Comparison of ENCODE assay signal across 27 cellular contexts in the genomic region with DNA sequence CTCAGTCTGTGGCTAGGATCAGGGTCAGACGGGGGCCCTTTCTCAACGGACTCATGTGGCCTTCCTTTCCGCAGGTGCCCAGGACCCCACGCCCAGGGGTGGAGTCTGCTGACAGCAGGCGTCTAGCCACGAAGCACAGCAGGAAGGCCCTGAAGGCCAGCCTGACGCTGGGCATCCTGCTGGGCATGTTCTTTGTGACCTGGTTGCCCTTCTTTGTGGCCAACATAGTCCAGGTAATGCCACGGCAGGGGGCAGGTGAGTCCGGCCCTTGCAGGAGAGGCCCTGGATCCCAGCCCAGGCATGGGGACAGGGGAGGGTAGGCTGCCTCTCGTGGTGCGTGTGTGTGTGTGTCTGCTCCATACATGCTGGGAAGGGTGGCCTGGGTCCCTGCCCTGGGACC. TPM values are rescaled to one million over a fixed set of nuclear protein-coding genes. Genes with fewer than 3 reads are reported as not detected.
DNase-seq lines count a peak whose midpoint lies in the region; ATAC-seq and TF ChIP-seq lines count a peak whose summit lies in the region.
"Had no signal": no experiment of that assay in that cellular context is flagged by ENCODE, and none has a peak within 500 bp of the region (broad histone marks: within the 10 kb centered on the region; RNA-seq: fewer than 3 reads in every experiment).

No MANE protein-coding gene starts in this region.

- DNase-seq in stimulated activated naive CD8-positive, alpha-beta T cell treated with anti-CD3 and anti-CD28 coated beads, Interleukin-15, Interleukin-2, amounts not matched to agents 100 U/mL and 50 U/mL, for 24 hours = no peak
- DNase-seq in stimulated activated naive CD8-positive, alpha-beta T cell treated with anti-CD3 and anti-CD28 coated beads, Interleukin-15, amount 100 ng/mL, for 72 hours = no peak
- peak; percentile 59 for DNase-seq in NCI-H146 treated with DMSO at 0.1 percent for 48 hours (lab: John Stamatoyannopoulos, UW; ENCODE audit: unreplicated experiment)
- no peak for DNase-seq in stimulated activated naive B cell treated with anti-CD40 and anti-IgM and Interleukin-4, amounts not matched to agents 10 μg/mL and 1 μg/mL and 100 μg/mL, for 72 hours
- DNase-seq in activated CD8-positive, alpha-beta T cell treated with anti-CD3 and anti-CD28 coated beads, Interleukin-2, amount 10 ng/mL, durations not matched to agents 7 days and 5 days = no peak
- DNase-seq in trophoblast cell = no peak
- DNase-seq: CD4-positive, CD25-positive, alpha-beta regulatory T cell; DMS53; GOT3; HCEC 1CT; Kasumi-1; NCI-H1105 treated with DMSO at 0.1 percent for 48 hours; NCI-H187; NCI-H2171 treated with DMSO at 0.1 percent for 48 hours; NCI-H345; NCI-H510A treated with DMSO at 0.1 percent for 48 hours; NCI-H774; SJCRH30; T-cell had no signal

- H2BK12ac ChIP-seq in trophoblast cell (ENCODE audit: low read length) = no peak overlapping the region

- no peaks in the 10 kb centered on the region for H3K9me3 Mint-ChIP-seq in stimulated activated naive CD8-positive, alpha-beta T cell treated with anti-CD3 and anti-CD28 coated beads, Interleukin-15, amount 100 ng/mL, for 72 hours
- no peaks in the 10 kb centered on the region for H3K9me3 Mint-ChIP-seq in stimulated activated naive B cell treated with anti-CD40 and anti-IgM and Interleukin-4, amounts not matched to agents 10 μg/mL and 1 μg/mL and 100 μg/mL, for 72 hours
- H3K9me3 Mint-ChIP-seq in activated CD8-positive, alpha-beta T cell treated with anti-CD3 and anti-CD28 coated beads, Interleukin-2, amount 10 ng/mL, durations not matched to agents 7 days and 5 days (ENCODE audit: insufficient read depth) = no peaks in the 10 kb centered on the region
- H3K9me3 Mint-ChIP-seq: CD4-positive, CD25-positive, alpha-beta regulatory T cell; T-cell had no signal

- peaks cover 25% of the 10 kb centered on the region for H3K27me3 Mint-ChIP-seq in stimulated activated naive CD8-positive, alpha-beta T cell treated with anti-CD3 and anti-CD28 coated beads, Interleukin-15, amount 100 ng/mL, for 72 hours
- H3K27me3 Mint-ChIP-seq in stimulated activated naive B cell treated with anti-CD40 and anti-IgM and Interleukin-4, amounts not matched to agents 10 μg/mL and 1 μg/mL and 100 μg/mL, for 72 hours = peaks cover 15% of the 10 kb centered on the region in 2 donors
- H3K27me3 Mint-ChIP-seq in activated CD8-positive, alpha-beta T cell treated with anti-CD3 and anti-CD28 coated beads, Interleukin-2, amount 10 ng/mL, durations not matched to agents 7 days and 5 days (ENCODE audit: low read depth) = peaks cover 4% of the 10 kb centered on the region

- no peaks in the 10 kb centered on the region for H3K9me3 ChIP-seq in trophoblast cell (ENCODE audit: insufficient read depth, low read depth, low read length)
- H3K9me3 ChIP-seq: BLaER1, SJCRH30 had no signal

- H2AFZ ChIP-seq in trophoblast cell (ENCODE audit: insufficient read depth, low read length, poor library complexity) = no peak overlapping the region

- no peaks in the 10 kb centered on the region for H3K36me3 ChIP-seq in trophoblast cell (ENCODE audit: control insufficient read depth in 1 of 2, insufficient read depth in 2 of 2, low read length in 2 of 2)
- H3K36me3 ChIP-seq: SJCRH30 had no signal

- H4K12ac ChIP-seq in trophoblast cell (ENCODE audit: low read depth, low read length) = no peak overlapping the region

- no peaks in the 10 kb centered on the region for H3K27me3 ChIP-seq in trophoblast cell (ENCODE audit: insufficient read depth, low read length)
- H3K27me3 ChIP-seq: BLaER1, SJCRH30 had no signal

- H3K4me1 ChIP-seq in trophoblast cell (ENCODE audit: control insufficient read depth in 1 of 2, insufficient read depth in 2 of 2, low read length in 2 of 2) = no peaks in the 10 kb centered on the region
- H3K4me1 ChIP-seq: BLaER1, SJCRH30 had no signal

- H3K79me1 ChIP-seq in trophoblast cell (ENCODE audit: low read length) = no peaks in the 10 kb centered on the region

- WGBS in trophoblast cell (ENCODE audit: extremely low coverage, insufficient coverage, insufficient read length) = no CpG with 5 or more reads among the region's 11 CpGs

- no peak overlapping the region for H2BK120ac ChIP-seq in trophoblast cell (ENCODE audit: insufficient read depth, low read length, poor library complexity)

- H3K36me3 Mint-ChIP-seq in stimulated activated naive B cell treated with anti-CD40 and anti-IgM and Interleukin-4, amounts not matched to agents 10 μg/mL and 1 μg/mL and 100 μg/mL, for 72 hours = peaks cover 0 to 5% of the 10 kb centered on the region in 2 donors
- H3K36me3 Mint-ChIP-seq in activated CD8-positive, alpha-beta T cell treated with anti-CD3 and anti-CD28 coated beads, Interleukin-2, amount 10 ng/mL, durations not matched to agents 7 days and 5 days (ENCODE audit: low read depth) = no peaks in the 10 kb centered on the region

- ATAC-seq in stimulated activated naive CD8-positive, alpha-beta T cell treated with anti-CD3 and anti-CD28 coated beads, Interleukin-15, Interleukin-2, amounts not matched to agents 100 U/mL and 50 U/mL, for 24 hours = peak; percentile 36
- no peak for ATAC-seq in stimulated activated naive CD8-positive, alpha-beta T cell treated with anti-CD3 and anti-CD28 coated beads, Interleukin-15, amount 100 ng/mL, for 72 hours
- ATAC-seq in esophagus mucosa (peak; percentile 9), SK-N-SH treated with all-trans-retinoic acid at 6 μM for 48 hours (no peak)
- ATAC-seq in stimulated activated naive B cell treated with anti-CD40 and anti-IgM and Interleukin-4, amounts not matched to agents 10 μg/mL and 1 μg/mL and 100 μg/mL, for 72 hours (replicated peaks) = no peak
- no peak for ATAC-seq in activated CD8-positive, alpha-beta T cell treated with anti-CD3 and anti-CD28 coated beads, Interleukin-2, amount 10 ng/mL, durations not matched to agents 7 days and 5 days
- ATAC-seq: K562, T-cell had no signal

- H3K4me2 ChIP-seq in trophoblast cell (ENCODE audit: low read length) = no peak overlapping the region
- H3K4me2 ChIP-seq: BLaER1 had no signal

- H3K27ac Mint-ChIP-seq in stimulated activated naive CD8-positive, alpha-beta T cell treated with anti-CD3 and anti-CD28 coated beads, Interleukin-15, amount 100 ng/mL, for 72 hours = no peak overlapping the region
- H3K27ac Mint-ChIP-seq in stimulated activated naive B cell treated with anti-CD40 and anti-IgM and Interleukin-4, amounts not matched to agents 10 μg/mL and 1 μg/mL and 100 μg/mL, for 72 hours = peak overlapping the region; percentile 71
- no peak overlapping the region for H3K27ac Mint-ChIP-seq in activated CD8-positive, alpha-beta T cell treated with anti-CD3 and anti-CD28 coated beads, Interleukin-2, amount 10 ng/mL, durations not matched to agents 7 days and 5 days
- H3K27ac Mint-ChIP-seq: CD4-positive, CD25-positive, alpha-beta regulatory T cell; T-cell had no signal

- no peak overlapping the region for H3K4ac ChIP-seq in trophoblast cell (ENCODE audit: low read depth, low read length)

- no peak overlapping the region for H4K8ac ChIP-seq in trophoblast cell (ENCODE audit: low read depth, low read length)

- POLR2A ChIA-PET in activated CD8-positive, alpha-beta T cell treated with anti-CD3 and anti-CD28 coated beads, Interleukin-2, amount 10 ng/mL, durations not matched to agents 7 days and 5 days (lab: Charles Lee) = no interaction called here

- no peak overlapping the region for H4K91ac ChIP-seq in trophoblast cell (ENCODE audit: low read depth, low read length)

- H3K27ac ChIP-seq in trophoblast cell (ENCODE audit: low read depth, low read length) = no peak overlapping the region
- H3K27ac ChIP-seq: BLaER1, SJCRH30 had no signal

- H3K9ac ChIP-seq in trophoblast cell (ENCODE audit: low read length) = no peak overlapping the region
- H3K9ac ChIP-seq: BLaER1 had no signal

- no peak overlapping the region for H3K4me3 Mint-ChIP-seq in stimulated activated naive CD8-positive, alpha-beta T cell treated with anti-CD3 and anti-CD28 coated beads, Interleukin-15, amount 100 ng/mL, for 72 hours
- no peak overlapping the region for H3K4me3 Mint-ChIP-seq in stimulated activated naive B cell treated with anti-CD40 and anti-IgM and Interleukin-4, amounts not matched to agents 10 μg/mL and 1 μg/mL and 100 μg/mL, for 72 hours
- H3K4me3 Mint-ChIP-seq in activated CD8-positive, alpha-beta T cell treated with anti-CD3 and anti-CD28 coated beads, Interleukin-2, amount 10 ng/mL, durations not matched to agents 7 days and 5 days = no peak overlapping the region
- H3K4me3 Mint-ChIP-seq: CD4-positive, CD25-positive, alpha-beta regulatory T cell; T-cell had no signal

- H3K4me3 ChIP-seq in trophoblast cell (ENCODE audit: low read depth, low read length) = no peak overlapping the region
- H3K4me3 ChIP-seq: BLaER1, K562, SJCRH30 had no signal

- no peak overlapping the region for H2AK5ac ChIP-seq in trophoblast cell (ENCODE audit: low read length)

- no peak overlapping the region for H2BK5ac ChIP-seq in trophoblast cell (ENCODE audit: low read depth, low read length, poor library complexity)

- CTCF ChIA-PET in activated CD8-positive, alpha-beta T cell treated with anti-CD3 and anti-CD28 coated beads, Interleukin-2, amount 10 ng/mL, durations not matched to agents 7 days and 5 days (lab: Charles Lee) = interaction anchor here (1.4 kb wide), 1 partner anchor 25 kb away, joined by 3 read pairs; no protein-coding TSS in a partner anchor

- no peak overlapping the region for H3K14ac ChIP-seq in trophoblast cell (ENCODE audit: low read length)

- no peak overlapping the region for H3K18ac ChIP-seq in trophoblast cell (ENCODE audit: low read length)

- H3K79me2 ChIP-seq in trophoblast cell (ENCODE audit: control insufficient read depth, insufficient read depth, low read length, poor library complexity) = no peaks in the 10 kb centered on the region

- no peak overlapping the region for H3K23ac ChIP-seq in trophoblast cell (ENCODE audit: low read length)

- no peaks in the 10 kb centered on the region for H3K4me1 Mint-ChIP-seq in stimulated activated naive CD8-positive, alpha-beta T cell treated with anti-CD3 and anti-CD28 coated beads, Interleukin-15, amount 100 ng/mL, for 72 hours
- H3K4me1 Mint-ChIP-seq in stimulated activated naive B cell treated with anti-CD40 and anti-IgM and Interleukin-4, amounts not matched to agents 10 μg/mL and 1 μg/mL and 100 μg/mL, for 72 hours = no peaks in the 10 kb centered on the region
- H3K4me1 Mint-ChIP-seq in activated CD8-positive, alpha-beta T cell treated with anti-CD3 and anti-CD28 coated beads, Interleukin-2, amount 10 ng/mL, durations not matched to agents 7 days and 5 days (ENCODE audit: low read depth) = no peaks in the 10 kb centered on the region
- H3K4me1 Mint-ChIP-seq: CD4-positive, CD25-positive, alpha-beta regulatory T cell had no signal

TF ChIP-seq in SK-N-SH treated with all-trans-retinoic acid at 6 μM for 48 hours, 23 proteins besides CTCF, POLR2A, EP300 and RAD21 (continues in another document):
- no peak for TF ChIP-seq TOX (CRISPR knock-in tag; IDR thresholded peaks at IDR 0.05; ENCODE audit: borderline replicate concordance)
- TF ChIP-seq TCF4 (CRISPR knock-in tag; IDR thresholded peaks at IDR 0.05; ENCODE audit: borderline replicate concordance) = no peak

RNA-seq across cellular contexts. Expression of a gene that starts 13.8 kb away (rescaled TPM):
- not detected for total RNA-seq in esophagus mucosa
- not detected for total RNA-seq in activated CD8-positive, alpha-beta T cell treated with anti-CD3 and anti-CD28 coated beads, Interleukin-2, amount 10 ng/mL, durations not matched to agents 7 days and 5 days
- not detected in 2 replicates for polyA plus RNA-seq in trophoblast cell (2013)
- total RNA-seq: CD4-positive, CD25-positive, alpha-beta regulatory T cell; Daoy; HT-29; K562; M059J; SJCRH30 had no signal
- polyA plus RNA-seq: AG04450, K562 had no signal

RNA-seq across cellular contexts. Expression of a gene that starts 34.4 kb away (rescaled TPM):
- total RNA-seq in esophagus mucosa = 93.5 TPM
- total RNA-seq in activated CD8-positive, alpha-beta T cell treated with anti-CD3 and anti-CD28 coated beads, Interleukin-2, amount 10 ng/mL, durations not matched to agents 7 days and 5 days = 10 to 100 TPM; 40.1 TPM
- 12.5 and 12.6 TPM in 2 replicates for polyA plus RNA-seq in trophoblast cell (2013)

Comparison
In these comparisons a context has a peak if more than half of its experiments do, and no peak if none do; other contexts are left out.
1. ATAC-seq: peak in stimulated activated naive CD8-positive, alpha-beta T cell treated with anti-CD3 and anti-CD28 coated beads, Interleukin-15, Interleukin-2, amounts not matched to agents 100 U/mL and 50 U/mL, for 24 hours (single experiment) and esophagus mucosa (single experiment); none in stimulated activated naive CD8-positive, alpha-beta T cell treated with anti-CD3 and anti-CD28 coated beads, Interleukin-15, amount 100 ng/mL, for 72 hours (single experiment), stimulated activated naive B cell treated with anti-CD40 and anti-IgM and Interleukin-4, amounts not matched to agents 10 μg/mL and 1 μg/mL and 100 μg/mL, for 72 hours (0 of 2), activated CD8-positive, alpha-beta T cell treated with anti-CD3 and anti-CD28 coated beads, Interleukin-2, amount 10 ng/mL, durations not matched to agents 7 days and 5 days (single experiment) and SK-N-SH treated with all-trans-retinoic acid at 6 μM for 48 hours (single experiment).